Comparison of ENCODE assay signal across 12 cellular contexts in the genomic region with DNA sequence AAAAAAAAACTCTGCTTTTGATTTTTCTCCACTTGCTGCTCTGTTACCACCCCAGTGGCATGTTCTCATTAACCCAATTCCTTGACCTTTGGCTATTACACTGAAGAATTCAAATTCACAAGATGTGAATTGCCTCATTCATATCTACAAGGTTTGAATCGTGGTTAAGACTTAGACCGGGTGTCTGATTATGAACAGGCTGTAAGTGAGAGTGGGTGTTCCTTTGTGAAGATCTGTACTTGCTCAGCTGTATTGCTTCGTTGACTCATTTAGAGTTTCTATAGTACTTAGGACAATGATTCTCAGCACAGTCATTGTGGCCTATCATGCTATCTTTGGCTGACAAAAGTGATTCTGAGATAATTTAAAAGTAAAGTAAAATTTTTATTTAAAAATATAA. TPM values are rescaled to one million over a fixed set of nuclear protein-coding genes. Genes with fewer than 3 reads are reported as not detected.
DNase-seq lines count a peak whose midpoint lies in the region; ATAC-seq and FAIRE-seq lines count a peak whose summit lies in the region.
"Had no signal": no experiment of that assay in that cellular context is flagged by ENCODE, and none has a peak within 500 bp of the region (broad histone marks: within the 10 kb centered on the region; RNA-seq: fewer than 3 reads in every experiment).

No MANE protein-coding gene starts in this region.

- peak; percentile 87 to 95 for ATAC-seq in activated T-cell treated with anti-CD3 and anti-CD28 coated beads, Interleukin-2, amount 50 U/mL, for 4 hours
- ATAC-seq in HG02973 (IDR thresholded peaks at IDR 0.05; ENCODE audit: unreplicated experiment) = peak; percentile 96
- ATAC-seq: heart left ventricle, K562 had no signal

- H3K27ac ChIP-seq in small intestine (ENCODE audit: low read depth in 1 of 2, low read length in 1 of 2) = no peak overlapping the region
- H3K27ac ChIP-seq: colonic mucosa, heart left ventricle had no signal

- H3K4me3 Mint-ChIP-seq in activated T-cell treated with anti-CD3 and anti-CD28 coated beads, Interleukin-2, amount 50 U/mL, for 4 hours = no peak overlapping the region
- H3K4me3 Mint-ChIP-seq in T-helper 2 cell treated with Interferon-gamma antibody and Interleukin-4, amounts not matched to agents 5 μg/mL and 100 μg/mL, for 36 hours = no peak overlapping the region
- no peak overlapping the region for H3K4me3 Mint-ChIP-seq in activated CD4-positive, alpha-beta T cell treated with anti-CD3 and anti-CD28 coated beads, Interleukin-2, amount 10 ng/mL, durations not matched to agents 24 days and 14 days

- no peak for FAIRE-seq in small intestine (lab: Jason Lieb, UNC)
- FAIRE-seq: K562 had no signal

- DNase-seq in activated T-cell treated with anti-CD3 and anti-CD28 coated beads, Interleukin-2, amount 50 U/mL, for 4 hours = no peak
- DNase-seq in activated T-cell treated with anti-CD3 and anti-CD28 coated beads for 4 hours (no peak), small intestine (peak; percentile 47), NOMO-1 treated with DMSO at 0.1 percent for 48 hours (lab: John Stamatoyannopoulos, UW; ENCODE audit: unreplicated experiment) (no peak)
- peak; percentile 16 for DNase-seq in T-helper 2 cell treated with Interferon-gamma antibody and Interleukin-4, amounts not matched to agents 5 μg/mL and 100 μg/mL, for 36 hours (ENCODE audit: low spot score)
- no peak for DNase-seq in stimulated activated CD4-positive, alpha-beta T cell treated with anti-CD3 and anti-CD28 coated beads, Interleukin-4, amount 100 ng/mL, for 24 hours
- DNase-seq in activated CD4-positive, alpha-beta T cell treated with anti-CD3 and anti-CD28 coated beads, Interleukin-2, amount 10 ng/mL, durations not matched to agents 24 days and 14 days = no peak
- DNase-seq: ACHN, colonic mucosa, heart left ventricle had no signal

- WGBS in small intestine, 3 donors = 9 to 44% (median 9%) methylated on average over 3 of the region's 3 CpGs

- peaks cover 0 to 2% of the 10 kb centered on the region in 2 donors for H3K4me1 ChIP-seq in small intestine (ENCODE audit: control insufficient read depth in 2 of 2, insufficient read depth in 1 of 2, low read depth in 1 of 2, low read length in 1 of 2)
- H3K4me1 ChIP-seq: colonic mucosa had no signal

- H3K4me1 Mint-ChIP-seq in activated T-cell treated with anti-CD3 and anti-CD28 coated beads, Interleukin-2, amount 50 U/mL, for 4 hours (ENCODE audit: low read depth) = no peaks in the 10 kb centered on the region
- peaks cover 3% of the 10 kb centered on the region for H3K4me1 Mint-ChIP-seq in T-helper 2 cell treated with Interferon-gamma antibody and Interleukin-4, amounts not matched to agents 5 μg/mL and 100 μg/mL, for 36 hours (ENCODE audit: low read depth)
- H3K4me1 Mint-ChIP-seq in activated CD4-positive, alpha-beta T cell treated with anti-CD3 and anti-CD28 coated beads, Interleukin-2, amount 10 ng/mL, durations not matched to agents 24 days and 14 days = peaks cover 2% of the 10 kb centered on the region

- no peak overlapping the region for H3K4me3 ChIP-seq in small intestine (ENCODE audit: low read depth in 1 of 2, low read length in 2 of 2)
- H3K4me3 ChIP-seq: colonic mucosa, heart left ventricle, K562 had no signal

- no peaks in the 10 kb centered on the region for H3K9me3 Mint-ChIP-seq in activated T-cell treated with anti-CD3 and anti-CD28 coated beads, Interleukin-2, amount 50 U/mL, for 4 hours
- H3K9me3 Mint-ChIP-seq in T-helper 2 cell treated with Interferon-gamma antibody and Interleukin-4, amounts not matched to agents 5 μg/mL and 100 μg/mL, for 36 hours = no peaks in the 10 kb centered on the region
- no peaks in the 10 kb centered on the region for H3K9me3 Mint-ChIP-seq in activated CD4-positive, alpha-beta T cell treated with anti-CD3 and anti-CD28 coated beads, Interleukin-2, amount 10 ng/mL, durations not matched to agents 24 days and 14 days

- no peak overlapping the region for H3K27ac Mint-ChIP-seq in T-helper 2 cell treated with Interferon-gamma antibody and Interleukin-4, amounts not matched to agents 5 μg/mL and 100 μg/mL, for 36 hours
- H3K27ac Mint-ChIP-seq in activated CD4-positive, alpha-beta T cell treated with anti-CD3 and anti-CD28 coated beads, Interleukin-2, amount 10 ng/mL, durations not matched to agents 24 days and 14 days = no peak overlapping the region

- H3K36me3 Mint-ChIP-seq in activated T-cell treated with anti-CD3 and anti-CD28 coated beads, Interleukin-2, amount 50 U/mL, for 4 hours (ENCODE audit: insufficient read depth) = no peaks in the 10 kb centered on the region
- H3K36me3 Mint-ChIP-seq in T-helper 2 cell treated with Interferon-gamma antibody and Interleukin-4, amounts not matched to agents 5 μg/mL and 100 μg/mL, for 36 hours (ENCODE audit: low read depth) = no peaks in the 10 kb centered on the region
- no peaks in the 10 kb centered on the region for H3K36me3 Mint-ChIP-seq in activated CD4-positive, alpha-beta T cell treated with anti-CD3 and anti-CD28 coated beads, Interleukin-2, amount 10 ng/mL, durations not matched to agents 24 days and 14 days (ENCODE audit: low read depth)

- no peaks in the 10 kb centered on the region for H3K9me3 ChIP-seq in small intestine (ENCODE audit: control insufficient read depth, low read depth)
- H3K9me3 ChIP-seq: colonic mucosa, heart left ventricle had no signal

- no peaks in the 10 kb centered on the region for H3K27me3 ChIP-seq in small intestine (ENCODE audit: control insufficient read depth in 2 of 2, insufficient read depth in 2 of 2, low read length in 2 of 2)
- H3K27me3 ChIP-seq: colonic mucosa, heart left ventricle had no signal

- H3K36me3 ChIP-seq in small intestine (ENCODE audit: control insufficient read depth in 2 of 2, insufficient read depth in 2 of 2, low read length in 2 of 2) = no peaks in the 10 kb centered on the region
- H3K36me3 ChIP-seq: colonic mucosa, heart left ventricle had no signal

- H3K27me3 Mint-ChIP-seq in activated T-cell treated with anti-CD3 and anti-CD28 coated beads, Interleukin-2, amount 50 U/mL, for 4 hours (ENCODE audit: low read depth) = peaks cover 2% of the 10 kb centered on the region
- H3K27me3 Mint-ChIP-seq in T-helper 2 cell treated with Interferon-gamma antibody and Interleukin-4, amounts not matched to agents 5 μg/mL and 100 μg/mL, for 36 hours (ENCODE audit: low read depth) = peaks cover 6% of the 10 kb centered on the region
- peaks cover 4% of the 10 kb centered on the region for H3K27me3 Mint-ChIP-seq in activated CD4-positive, alpha-beta T cell treated with anti-CD3 and anti-CD28 coated beads, Interleukin-2, amount 10 ng/mL, durations not matched to agents 24 days and 14 days

- intact Hi-C loops in activated CD4-positive, alpha-beta T cell treated with anti-CD3 and anti-CD28 coated beads, Interleukin-2, amount 10 ng/mL, durations not matched to agents 24 days and 14 days (cut with micrococcal nuclease) = no loop called here

RNA-seq across cellular contexts. Expression of a gene that starts 36.4 kb away (rescaled TPM):
- total RNA-seq in activated T-cell treated with anti-CD3 and anti-CD28 coated beads, Interleukin-2, amount 50 U/mL, for 4 hours = under 1 TPM; 0.35 to 0.58 (median 0.38) TPM
- 1 to 10 TPM in 1 of 3 donors, under 1 TPM in 1, not detected in 1; 0.67 to 1.2 TPM for polyA plus RNA-seq in small intestine
- total RNA-seq in activated CD4-positive, alpha-beta T cell treated with anti-CD3 and anti-CD28 coated beads, Interleukin-2, amount 10 ng/mL, durations not matched to agents 24 days and 14 days = 0.42 and 0.45 TPM in 2 replicates

Comparison
In these comparisons a context has a peak if more than half of its experiments do, and no peak if none do; other contexts are left out.
1. DNase-seq: peak in T-helper 2 cell treated with Interferon-gamma antibody and Interleukin-4, amounts not matched to agents 5 μg/mL and 100 μg/mL, for 36 hours (single experiment) and small intestine (single experiment); none in activated T-cell treated with anti-CD3 and anti-CD28 coated beads, Interleukin-2, amount 50 U/mL, for 4 hours (single experiment), activated T-cell treated with anti-CD3 and anti-CD28 coated beads for 4 hours (single experiment), NOMO-1 treated with DMSO at 0.1 percent for 48 hours (single experiment), stimulated activated CD4-positive, alpha-beta T cell treated with anti-CD3 and anti-CD28 coated beads, Interleukin-4, amount 100 ng/mL, for 24 hours (single experiment) and activated CD4-positive, alpha-beta T cell treated with anti-CD3 and anti-CD28 coated beads, Interleukin-2, amount 10 ng/mL, durations not matched to agents 24 days and 14 days (single experiment).